In the genomic region with DNA sequence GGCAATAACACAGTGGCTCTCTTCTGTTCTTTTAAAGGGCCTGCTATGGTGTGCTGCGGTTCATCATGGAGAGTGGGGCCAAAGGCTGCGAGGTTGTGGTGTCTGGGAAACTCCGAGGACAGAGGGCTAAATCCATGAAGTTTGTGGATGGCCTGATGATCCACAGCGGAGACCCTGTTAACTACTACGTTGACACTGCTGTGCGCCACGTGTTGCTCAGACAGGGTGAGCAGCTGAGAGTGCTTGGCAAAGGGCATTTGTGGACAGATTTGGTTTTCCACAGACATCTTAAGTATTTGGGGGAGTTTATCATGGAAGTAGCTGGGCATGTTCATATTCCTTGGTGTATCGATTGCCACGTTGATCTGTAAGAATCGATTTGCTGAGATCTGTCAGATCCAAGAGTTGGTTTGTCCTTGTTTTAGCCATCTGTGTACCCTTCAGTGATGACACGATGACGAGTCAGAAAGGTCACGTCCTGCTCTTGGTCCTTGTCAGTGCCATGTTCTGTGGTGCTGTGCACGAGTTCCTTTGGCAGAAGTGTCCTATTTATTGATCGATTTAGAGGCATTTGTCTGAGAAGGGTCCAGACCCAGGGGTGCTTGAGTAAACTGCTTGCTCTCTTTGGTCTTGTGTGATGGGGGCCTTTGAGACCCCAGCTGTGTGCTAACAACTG, we compare ENCODE assay signal across 12 cellular contexts. TPM values are rescaled to one million over a fixed set of nuclear protein-coding genes. Genes with fewer than 3 reads are reported as not detected.
DNase-seq lines count a peak whose midpoint lies in the region; ATAC-seq, FAIRE-seq and TF ChIP-seq lines count a peak whose summit lies in the region.
"Had no signal": no experiment of that assay in that cellular context is flagged by ENCODE, and none has a peak within 500 bp of the region (broad histone marks: within the 10 kb centered on the region; RNA-seq: fewer than 3 reads in every experiment).

No MANE protein-coding gene starts in this region.

- H3K4me1 ChIP-seq in PC-9 (replicated peaks; ENCODE audit: insufficient read depth) (peaks cover 28% of the 10 kb centered on the region), GM12878 (ENCODE audit: control insufficient read depth, insufficient read depth, low read length) (no peaks in the 10 kb centered on the region; the same call in 1 of the 2 replicates), spleen (peaks cover 34 to 95% (median 83%) of the 10 kb centered on the region in 6 donors)

- H3K9me3 Mint-ChIP-seq in activated T-cell treated with anti-CD3 and anti-CD28 coated beads, Interleukin-2, amount 50 U/mL, for 4 hours: no peaks in the 10 kb centered on the region

- TF ChIP-seq POLR2A in GM12878 (IDR thresholded peaks at IDR 0.05; ENCODE audit: low read depth, low read length) (peak; percentile 46), spleen (IDR thresholded peaks at IDR 0.05) (no peak)

- intact Hi-C loops in PC-9 (cut with micrococcal nuclease; ENCODE audit: unreplicated experiment): no loop called here
- intact Hi-C loops in GM12878 (cut with micrococcal nuclease; ENCODE audit: unreplicated experiment): no loop called here
- intact Hi-C loops in spleen (cut with DNase I; ENCODE audit: low total_unique reads): no loop called here

- TF ChIP-seq EP300 in GM12878 (IDR thresholded peaks at IDR 0.05; ENCODE audit: borderline replicate concordance in 1 of 2, control insufficient read depth in 1 of 2, low read depth in 2 of 2, low read length in 2 of 2): no peak

- peak in 1 of 2 donors; percentile 19 for ATAC-seq in activated T-cell treated with anti-CD3 and anti-CD28 coated beads, Interleukin-2, amount 50 U/mL, for 4 hours
- no peak for ATAC-seq in GM12878
- no peak for ATAC-seq in GM18502 (IDR thresholded peaks at IDR 0.05; ENCODE audit: poor library complexity, unreplicated experiment)

- SMC1A ChIA-PET in GM12878 (lab: Charles Lee; ENCODE audit: uncharacterized antibody, unreplicated experiment): interaction anchor here (1.4 kb wide), 1 partner anchor 11 kb away, joined by 3 read pairs; no protein-coding TSS in a partner anchor

- H2AFZ ChIP-seq in PC-9 (no peak overlapping the region), GM12878 (ENCODE audit: control insufficient read depth, low read depth, low read length) (no peak overlapping the region)

- BruUV-seq in PC-9 (replicated peaks; lab: Mats Ljungman, UMichigan): no TSS peak
- BruUV-seq in GM12878 (replicated peaks; lab: Mats Ljungman, UMichigan): no TSS peak

- H3K4me3 Mint-ChIP-seq in activated T-cell treated with anti-CD3 and anti-CD28 coated beads, Interleukin-2, amount 50 U/mL, for 4 hours: peak overlapping the region; percentile 99

- peak overlapping the region; percentile 34; the same call in 1 of the 2 replicates for H3K9ac ChIP-seq in GM12878 (ENCODE audit: control insufficient read depth, insufficient read depth, low read length)

- DNase-seq in activated T-cell treated with anti-CD3 and anti-CD28 coated beads, Interleukin-2, amount 50 U/mL, for 4 hours: no peak
- no peak for DNase-seq in activated T-cell treated with anti-CD3 and anti-CD28 coated beads, Interleukin-2, amount 50 U/mL, for 1 hour
- no peak for DNase-seq in PC-9
- no peak for DNase-seq in GM12878 (ENCODE audit: low read depth, low spot score)
- DNase-seq in spleen: peak; percentile 39
- DNase-seq in HUDEP-2 (lab: John Stamatoyannopoulos, UW; ENCODE audit: unreplicated experiment in 76 of 76): no peak
- DNase-seq in NCI-H526 (lab: John Stamatoyannopoulos, UW): no peak
- DNase-seq: NCI-H1694 treated with DMSO at 0.1 percent for 48 hours, NCI-H774 had no signal

- RAD21 ChIA-PET in GM12878 (lab: Charles Lee; ENCODE audit: unreplicated experiment): no interaction called here

- POLR2A ChIA-PET in PC-9 (lab: Charles Lee; ENCODE audit: unreplicated experiment) (interaction anchor here (0.6 kb wide), 2 partner anchors 24 to 270 kb away, joined by 3 read pairs; no protein-coding TSS in a partner anchor), GM12878 (lab: Charles Lee) (no interaction called here)

- CTCF ChIA-PET in PC-9 (lab: Charles Lee): no interaction called here
- CTCF ChIA-PET in GM12878 (lab: Yijun Ruan, JAX): interaction anchor here (1.2 to 1.3 kb wide), 2 partner anchors 11 to 20 kb away, joined by 3 read pairs; no protein-coding TSS in a partner anchor

- H3K27ac ChIP-seq in PC-9 (peak overlapping the region; percentile 95; the same call in 1 of the 2 replicates), GM12878 (ENCODE audit: control insufficient read depth, insufficient read depth) (no peak overlapping the region), spleen (peak overlapping the region in 1 of 8 donors; percentile 51)

- no peaks in the 10 kb centered on the region for H3K27me3 Mint-ChIP-seq in activated T-cell treated with anti-CD3 and anti-CD28 coated beads, Interleukin-2, amount 50 U/mL, for 4 hours (ENCODE audit: low read depth)

- FAIRE-seq in GM12878 (lab: Jason Lieb, UNC): no peak
- FAIRE-seq: urothelium cell line had no signal

- in situ Hi-C loops in GM12878 (cut with MboI): no loop called here

- H4K20me1 ChIP-seq in PC-9 (ENCODE audit: insufficient read depth) (peaks cover 89% of the 10 kb centered on the region), GM12878 (ENCODE audit: control insufficient read depth, insufficient read depth) (peaks cover 39% of the 10 kb centered on the region)

- peaks cover 85% of the 10 kb centered on the region for H3K36me3 ChIP-seq in PC-9 (ENCODE audit: low read depth)
- H3K36me3 ChIP-seq in GM12878 (ENCODE audit: control insufficient read depth in 2 of 2, insufficient read depth in 2 of 2, low read length in 1 of 2): peaks cover 29 to 57% of the 10 kb centered on the region in 2 experiments
- peaks cover 4 to 84% (median 75%) of the 10 kb centered on the region in 6 donors for H3K36me3 ChIP-seq in spleen

- WGBS in GM12878 (ENCODE audit: insufficient coverage, insufficient replicate concordance, low lambda C conversion rate, missing lambda C conversion rate): 85% methylated on average over 15 of the region's 15 CpGs
- WGBS in spleen, 5 donors: 80 to 92% (median 82%) methylated on average over 15 of the region's 15 CpGs

- H3K4me3 ChIP-seq in PC-9 (no peak overlapping the region), GM12878 (peak overlapping the region; percentile 88; the same call in 1 of the 2 replicates), spleen (no peak overlapping the region)
- H3K4me3 ChIP-seq: lung had no signal

- H3K79me2 ChIP-seq in PC-9 (ENCODE audit: low read depth) (peaks cover 87% of the 10 kb centered on the region), GM12878 (ENCODE audit: control insufficient read depth, insufficient read depth, low read length) (peaks cover 73% of the 10 kb centered on the region)

- H3K4me2 ChIP-seq in PC-9: no peak overlapping the region
- peak overlapping the region; percentile 44 for H3K4me2 ChIP-seq in GM12878 (ENCODE audit: control insufficient read depth, insufficient read depth)

- TF ChIP-seq CTCF in PC-9 (conservative IDR thresholded peaks at IDR 0.05): no peak
- no peak for TF ChIP-seq CTCF in GM12878 (IDR thresholded peaks at IDR 0.05 in 2 of 3, conservative IDR thresholded peaks at IDR 0.05 in 1 of 3; ENCODE audit: control insufficient read depth in 2 of 3, extremely low read depth in 1 of 3, insufficient read depth in 1 of 3, low read depth in 3 of 3, low read length in 3 of 3)
- TF ChIP-seq CTCF in spleen (IDR thresholded peaks at IDR 0.05 in 8 of 11, conservative IDR thresholded peaks at IDR 0.05 in 3 of 11): no peak

- peaks cover 94% of the 10 kb centered on the region for H3F3A ChIP-seq in PC-9 (ENCODE audit: insufficient read depth, low read depth)

- peaks cover 45% of the 10 kb centered on the region for H3K4me1 Mint-ChIP-seq in activated T-cell treated with anti-CD3 and anti-CD28 coated beads, Interleukin-2, amount 50 U/mL, for 4 hours (ENCODE audit: low read depth)

- H3K27me3 ChIP-seq in PC-9 (ENCODE audit: insufficient read depth, low read depth): no peaks in the 10 kb centered on the region
- H3K27me3 ChIP-seq in GM12878 (replicated peaks in 1 of 2; ENCODE audit: control insufficient read depth in 2 of 2, insufficient read depth in 2 of 2, low read length in 1 of 2): no peaks in the 10 kb centered on the region
- H3K27me3 ChIP-seq in spleen (replicated peaks in 1 of 7): no peaks in the 10 kb centered on the region

- no peak for TF ChIP-seq RAD21 in GM12878 (IDR thresholded peaks at IDR 0.05; ENCODE audit: insufficient read depth, low read depth, low read length)

- H3K9me3 ChIP-seq in PC-9 (ENCODE audit: insufficient read depth, low read depth) (no peaks in the 10 kb centered on the region), GM12878 (replicated peaks; ENCODE audit: control insufficient read depth, insufficient read depth, low read length) (no peaks in the 10 kb centered on the region), spleen (no peaks in the 10 kb centered on the region)

- H3K9me2 ChIP-seq in PC-9 (ENCODE audit: insufficient read depth): no peaks in the 10 kb centered on the region

- peaks cover 61% of the 10 kb centered on the region for H3K36me3 Mint-ChIP-seq in activated T-cell treated with anti-CD3 and anti-CD28 coated beads, Interleukin-2, amount 50 U/mL, for 4 hours (ENCODE audit: insufficient read depth)

RNA-seq across cellular contexts. Expression of gene RPS3, which starts 4.8 kb away (rescaled TPM):
- 1,000 to 10,000 TPM; 4,010 to 4,371 (median 4,184) TPM for total RNA-seq in activated T-cell treated with anti-CD3 and anti-CD28 coated beads, Interleukin-2, amount 50 U/mL, for 4 hours
- total RNA-seq in PC-9 (2021): 3,914 and 4,011 TPM in 2 replicates
- total RNA-seq in GM12878 (2013; cell fraction: nucleolus; rRNA removed): 327 and 328 TPM in 2 replicates
- 3,162 and 3,203 TPM in 2 replicates for total RNA-seq in GM12878 (2014; rRNA removed)
- 4,299 and 4,364 TPM in 2 replicates for total RNA-seq in GM12878 (2014; rRNA removed; fragmentation: Illumina TruSeq; extraction: Trizol)
- total RNA-seq in GM12878 (2021): 4,496 and 4,555 TPM in 2 replicates
- 8,364 TPM for polyA plus RNA-seq in GM12878 (2011; ENCODE audit: low read depth)
- 4,355 and 4,741 TPM in 2 replicates for polyA plus RNA-seq in GM12878 (2011; rRNA removed)
- polyA plus RNA-seq in GM12878 (2011; cell fraction: cytosol; rRNA removed): 4,091 and 4,155 TPM in 2 replicates
- 1,814 and 1,991 TPM in 2 replicates for polyA plus RNA-seq in GM12878 (2011; cell fraction: nucleus; rRNA removed)
- polyA plus RNA-seq in GM12878 (2012): 6,227 and 7,157 TPM in 2 replicates
- polyA plus RNA-seq in GM12878 (2014; fragmentation: Illumina TruSeq; extraction: Trizol): 5,039 and 6,875 TPM in 2 replicates
- 1,000 to 10,000 TPM; 7,007 to 9,556 TPM for polyA plus RNA-seq in GM12878 (2014; fragmentation: Nextera tagmentation; extraction: Ambion mirVana)
- 4,204 and 4,437 TPM in 2 replicates for polyA plus RNA-seq in GM12878 (2014; rRNA removed)
- polyA plus RNA-seq in GM12878 (2016; fragmentation: Nextera tagmentation; extraction: Ambion mirVana): 1,000 to 10,000 TPM; 2,127 to 2,136 TPM
- 1,578 and 1,840 TPM in 2 replicates for polyA minus RNA-seq in GM12878 (2011; rRNA and poly(A)+ RNA removed)
- 561 and 590 TPM in 2 replicates for polyA minus RNA-seq in GM12878 (2011; cell fraction: cytosol; rRNA and poly(A)+ RNA removed)
- polyA minus RNA-seq in GM12878 (2011; cell fraction: nucleus; rRNA and poly(A)+ RNA removed): 168 and 212 TPM in 2 replicates
- total RNA-seq in spleen: 1,000 to 10,000 TPM; 1,482 to 2,624 (median 2,197) TPM
- polyA plus RNA-seq in spleen: 1,000 to 10,000 TPM; 4,940 to 5,449 (median 5,352) TPM

RNA-seq across cellular contexts. Expression of gene KLHL35, which starts 28.9 kb away (rescaled TPM):
- total RNA-seq in activated T-cell treated with anti-CD3 and anti-CD28 coated beads, Interleukin-2, amount 50 U/mL, for 4 hours: 1 to 10 TPM in 2 of 3 donors, under 1 TPM in 1; 0.98 to 1.5 (median 1.3) TPM
- 11.1 and 18.9 TPM in 2 replicates for total RNA-seq in PC-9 (2021)
- total RNA-seq in GM12878 (2013; cell fraction: nucleolus; rRNA removed): not detected in 2 replicates
- 0.34 and 0.49 TPM in 2 replicates for total RNA-seq in GM12878 (2014; rRNA removed)
- not detected in 2 replicates for total RNA-seq in GM12878 (2014; rRNA removed; fragmentation: Illumina TruSeq; extraction: Trizol)
- 0.13 and 0.21 TPM in 2 replicates for total RNA-seq in GM12878 (2021)
- polyA plus RNA-seq in GM12878 (2011; ENCODE audit: low read depth): 0.09 TPM
- 0.15 TPM in 1 of 2 replicates, not detected in the other for polyA plus RNA-seq in GM12878 (2011; rRNA removed)
- polyA plus RNA-seq in GM12878 (2011; cell fraction: cytosol; rRNA removed): not detected in 2 replicates
- polyA plus RNA-seq in GM12878 (2011; cell fraction: nucleus; rRNA removed): 0.07 and 0.18 TPM in 2 replicates
- 0.49 and 0.55 TPM in 2 replicates for polyA plus RNA-seq in GM12878 (2012)
- polyA plus RNA-seq in GM12878 (2014; fragmentation: Illumina TruSeq; extraction: Trizol): 0.09 TPM in 1 of 2 replicates, not detected in the other
- polyA plus RNA-seq in GM12878 (2014; fragmentation: Nextera tagmentation; extraction: Ambion mirVana): under 1 TPM; 0.04 to 0.06 TPM
- 0.15 and 0.28 TPM in 2 replicates for polyA plus RNA-seq in GM12878 (2014; rRNA removed)
- polyA plus RNA-seq in GM12878 (2016; fragmentation: Nextera tagmentation; extraction: Ambion mirVana): under 1 TPM; 0.09 to 0.33 TPM
- not detected in 2 replicates for polyA minus RNA-seq in GM12878 (2011; rRNA and poly(A)+ RNA removed)
- 0.52 TPM in 1 of 2 replicates, not detected in the other for polyA minus RNA-seq in GM12878 (2011; cell fraction: cytosol; rRNA and poly(A)+ RNA removed)
- polyA minus RNA-seq in GM12878 (2011; cell fraction: nucleus; rRNA and poly(A)+ RNA removed): 0.19 TPM in 1 of 2 replicates, not detected in the other
- total RNA-seq in spleen: 1 to 10 TPM in 6 of 7 donors, under 1 TPM in 1; 0.19 to 3.5 (median 1.8) TPM
- polyA plus RNA-seq in spleen: 1 to 10 TPM; 2.0 to 3.8 (median 2.8) TPM

RNA-seq across cellular contexts. Expression of gene ARRB1, which starts 52.7 kb away (rescaled TPM):
- 10 to 100 TPM; 16.7 to 25.1 (median 18.8) TPM for total RNA-seq in activated T-cell treated with anti-CD3 and anti-CD28 coated beads, Interleukin-2, amount 50 U/mL, for 4 hours
- total RNA-seq in PC-9 (2021) (31.8 and 43.6 TPM in 2 replicates), GM12878 (2014; rRNA removed) (1.0 and 1.5 TPM in 2 replicates), GM12878 (2014; rRNA removed; fragmentation: Illumina TruSeq; extraction: Trizol) (2.3 TPM in 2 replicates), GM12878 (2021) (2.9 and 3.0 TPM in 2 replicates), spleen (100 to 1,000 TPM in 3 of 7 donors, 10 to 100 TPM in 4; 77.7 to 139 (median 84.8) TPM)
- total RNA-seq in GM12878 (2013; cell fraction: nucleolus; rRNA removed): 30.0 and 32.4 TPM in 2 replicates
- 1.2 TPM for polyA plus RNA-seq in GM12878 (2011; ENCODE audit: low read depth)
- polyA plus RNA-seq in GM12878 (2011; rRNA removed) (7.5 and 12.9 TPM in 2 replicates), GM12878 (2014; fragmentation: Illumina TruSeq; extraction: Trizol) (1.1 and 1.8 TPM in 2 replicates), GM12878 (2014; fragmentation: Nextera tagmentation; extraction: Ambion mirVana) (under 1 TPM; 0.42 TPM), GM12878 (2014; rRNA removed) (1.6 and 1.8 TPM in 2 replicates), GM12878 (2016; fragmentation: Nextera tagmentation; extraction: Ambion mirVana) (under 1 TPM; 0.39 to 0.42 TPM), spleen (10 to 100 TPM; 11.6 to 49.3 (median 13.1) TPM)
- polyA plus RNA-seq in GM12878 (2011; cell fraction: cytosol; rRNA removed): 15.9 and 18.2 TPM in 2 replicates
- polyA plus RNA-seq in GM12878 (2011; cell fraction: nucleus; rRNA removed): 15.6 and 17.4 TPM in 2 replicates
- polyA plus RNA-seq in GM12878 (2012): 1.4 and 2.4 TPM in 2 replicates
- polyA minus RNA-seq in GM12878 (2011; rRNA and poly(A)+ RNA removed): 47.7 and 49.8 TPM in 2 replicates
- 7.7 and 9.0 TPM in 2 replicates for polyA minus RNA-seq in GM12878 (2011; cell fraction: cytosol; rRNA and poly(A)+ RNA removed)
- 17.9 and 26.8 TPM in 2 replicates for polyA minus RNA-seq in GM12878 (2011; cell fraction: nucleus; rRNA and poly(A)+ RNA removed)
